24 cellular contexts compared by ENCODE assay signal in the genomic region with DNA sequence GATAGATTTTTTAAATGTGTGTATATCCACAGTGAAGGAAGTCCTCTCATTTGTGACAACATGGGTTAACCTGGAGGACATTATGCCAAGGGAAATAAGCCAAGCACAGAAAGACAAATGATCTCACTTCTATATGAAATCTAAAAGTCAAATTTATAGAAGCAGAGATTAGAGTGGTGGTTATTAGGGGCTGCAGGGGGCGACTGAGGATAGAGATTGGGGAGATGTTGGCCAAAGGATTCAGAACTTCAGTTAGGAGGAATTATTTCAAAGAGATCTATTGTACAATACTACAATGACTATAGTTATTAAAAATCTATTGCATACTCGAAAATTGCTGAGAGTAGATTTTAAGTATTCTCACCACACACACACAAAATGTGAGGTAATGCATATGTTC.
DNase-seq lines count a peak whose midpoint lies in the region; ATAC-seq, FAIRE-seq and TF ChIP-seq lines count a peak whose summit lies in the region.
"Had no signal": no experiment of that assay in that cellular context is flagged by ENCODE, and none has a peak within 500 bp of the region (broad histone marks: within the 10 kb centered on the region; RNA-seq: fewer than 3 reads in every experiment).

No MANE protein-coding gene starts in this region.

- H3K27me3 Mint-ChIP-seq in H9 (ENCODE audit: low read depth) = no peaks in the 10 kb centered on the region
- H3K27me3 Mint-ChIP-seq: dendritic cell treated with granulocyte-macrophage colony-stimulating factor and Interleukin-4, amounts not matched to agents 40 ng/mL and 50 ng/mL, for 4 days had no signal

- H3K36me3 ChIP-seq in A673 (ENCODE audit: insufficient read depth, low read length, poor library complexity, severe bottlenecking) (no peaks in the 10 kb centered on the region), H1 (ENCODE audit: control insufficient read depth in 2 of 4, insufficient read depth in 4 of 4, low read length in 3 of 4) (no peaks in the 10 kb centered on the region)
- H3K36me3 ChIP-seq: BLaER1, gastrocnemius medialis, neural progenitor cell, stomach had no signal

- H3K23ac ChIP-seq in H9 (ENCODE audit: insufficient read length, low read depth, low read length) = no peak overlapping the region
- no peak overlapping the region for H3K23ac ChIP-seq in H1 (ENCODE audit: insufficient read length)

- no peak overlapping the region for H3K4ac ChIP-seq in H9 (ENCODE audit: low read depth, low read length)
- H3K4ac ChIP-seq in H1 (replicated peaks; ENCODE audit: insufficient read length, low read depth, low read length) = no peak overlapping the region

- H2AK5ac ChIP-seq in H9 (ENCODE audit: insufficient read length, low read length) (no peak overlapping the region), H1 (ENCODE audit: low read depth, low read length) (no peak overlapping the region)

- H4K20me1 ChIP-seq in H9 (ENCODE audit: control insufficient read depth, insufficient read depth, insufficient read length) (no peaks in the 10 kb centered on the region), H1 (replicated peaks in 1 of 2; ENCODE audit: control insufficient read depth in 1 of 2, insufficient read depth in 2 of 2, low read length in 2 of 2) (no peaks in the 10 kb centered on the region)
- H4K20me1 ChIP-seq: BLaER1 had no signal

- no peak for TF ChIP-seq EP300 in H1 (IDR thresholded peaks at IDR 0.05; ENCODE audit: borderline replicate concordance in 1 of 2, low read depth in 2 of 2, low read length in 2 of 2)

- H3K4me3 ChIP-seq in A673 (ENCODE audit: low read depth, low read length, poor library complexity, severe bottlenecking) (no peak overlapping the region), H1 (ENCODE audit: extremely low read depth in 1 of 4, insufficient read depth in 2 of 4, low read depth in 3 of 4, low read length in 4 of 4) (no peak overlapping the region)
- H3K4me3 ChIP-seq: BLaER1, body of pancreas, gastrocnemius medialis, lung, neural progenitor cell, stomach had no signal

- H3K9me3 ChIP-seq in A673 (ENCODE audit: low read depth, low read length, poor library complexity, severe bottlenecking) = peaks cover 7% of the 10 kb centered on the region
- no peaks in the 10 kb centered on the region for H3K9me3 ChIP-seq in H9 (ENCODE audit: control insufficient read depth, low read depth, low read length)
- no peaks in the 10 kb centered on the region for H3K9me3 ChIP-seq in H1 (ENCODE audit: insufficient read depth in 2 of 2, low read depth in 1 of 2, low read length in 1 of 2)
- H3K9me3 ChIP-seq: BLaER1, body of pancreas, gastrocnemius medialis, stomach had no signal

- H3K56ac ChIP-seq in H9 (ENCODE audit: insufficient read length, low read depth, low read length) (no peak overlapping the region), H1 (replicated peaks; ENCODE audit: insufficient read length, low read depth, low read length) (no peak overlapping the region)

- no peak overlapping the region for H3K4me3 Mint-ChIP-seq in H9
- H3K4me3 Mint-ChIP-seq: dendritic cell treated with granulocyte-macrophage colony-stimulating factor and Interleukin-4, amounts not matched to agents 40 ng/mL and 50 ng/mL, for 4 days; neural progenitor cell had no signal

- H4K5ac ChIP-seq in H9 (ENCODE audit: insufficient read length, low read depth, low read length) = no peak overlapping the region
- no peak overlapping the region for H4K5ac ChIP-seq in H1 (ENCODE audit: insufficient read length, low read depth, low read length)

- H2BK120ac ChIP-seq in H9 (ENCODE audit: low read depth, low read length, poor library complexity, severe bottlenecking) (no peak overlapping the region), H1 (replicated peaks; ENCODE audit: low read depth, low read length) (no peak overlapping the region)

- FAIRE-seq in H1 (lab: Jason Lieb, UNC) = no peak
- FAIRE-seq: kidney, small intestine had no signal

- H3K4me1 ChIP-seq in A673 (ENCODE audit: insufficient read depth, low read length, poor library complexity, severe bottlenecking) = peaks cover 5% of the 10 kb centered on the region
- H3K4me1 ChIP-seq in H9 (ENCODE audit: insufficient read depth, low read length) = 0 out of 2 replicates have a peak, but pooled peaks cover 3% of the 10 kb centered on the region
- peaks cover 0 to 3% (median 1%) of the 10 kb centered on the region in 4 experiments; a peak in 1 of 7 replicates for H3K4me1 ChIP-seq in H1 (replicated peaks in 1 of 4; ENCODE audit: control insufficient read depth in 3 of 4, insufficient read depth in 4 of 4, low read length in 3 of 4)
- H3K4me1 ChIP-seq: BLaER1, body of pancreas, gastrocnemius medialis, neural progenitor cell, stomach had no signal

- H3K14ac ChIP-seq in H9 (ENCODE audit: insufficient read depth, low read length) (no peak overlapping the region), H1 (ENCODE audit: insufficient read length) (no peak overlapping the region)

- ATAC-seq in HG02798 (IDR thresholded peaks at IDR 0.05; ENCODE audit: poor library complexity, unreplicated experiment) = no peak
- ATAC-seq: activated CD4-positive, CD25-positive, alpha-beta regulatory T cell treated with anti-CD3 and anti-CD28 coated beads, Interleukin-2, amount 50 U/mL, for 24 hours; body of pancreas; gastrocnemius medialis had no signal

- intact Hi-C loops in A673 (cut with micrococcal nuclease; ENCODE audit: unreplicated experiment) = loop anchor here (2.0 to 10.0 kb wide), 2 partner anchors 256 to 660 kb away; a partner anchor contains a TSS

- no peaks in the 10 kb centered on the region for H3K79me2 ChIP-seq in H9 (ENCODE audit: insufficient read depth, low read length)
- H3K79me2 ChIP-seq in H1 (ENCODE audit: control insufficient read depth in 1 of 2, insufficient read depth in 2 of 2, low read length in 2 of 2) = no peaks in the 10 kb centered on the region

- no peaks in the 10 kb centered on the region for H3K9me3 Mint-ChIP-seq in H9
- H3K9me3 Mint-ChIP-seq: dendritic cell treated with granulocyte-macrophage colony-stimulating factor and Interleukin-4, amounts not matched to agents 40 ng/mL and 50 ng/mL, for 4 days; neural progenitor cell had no signal

- no peak overlapping the region for H3K27ac Mint-ChIP-seq in H9
- H3K27ac Mint-ChIP-seq: dendritic cell treated with granulocyte-macrophage colony-stimulating factor and Interleukin-4, amounts not matched to agents 40 ng/mL and 50 ng/mL, for 4 days; neural progenitor cell had no signal

- no CpG with 5 or more reads among the region's 2 CpGs for WGBS in H9 (ENCODE audit: extremely low coverage, insufficient read length, low lambda C conversion rate)
- WGBS in H1 (ENCODE audit: extremely low coverage in 1 of 2, insufficient coverage in 1 of 2, insufficient read length in 1 of 2, insufficient replicate concordance in 2 of 2, low coverage in 1 of 2, low lambda C conversion rate in 2 of 2, missing lambda C conversion rate in 1 of 2), 2 experiments = 67% methylated on average over 2 of the region's 2 CpGs; no CpG with 5 or more reads in 1 of the 2 experiments

- H2AFZ ChIP-seq in H9 (ENCODE audit: low read length) (no peak overlapping the region), H1 (ENCODE audit: low read length) (no peak overlapping the region)
- H2AFZ ChIP-seq: neural progenitor cell had no signal

- H3K27ac ChIP-seq in A673 (ENCODE audit: low read depth, low read length, poor library complexity, severe bottlenecking) = no peak overlapping the region
- no peak overlapping the region for H3K27ac ChIP-seq in H9 (ENCODE audit: insufficient read length, low read depth, low read length)
- no peak overlapping the region for H3K27ac ChIP-seq in H1 (ENCODE audit: low read depth, low read length)
- H3K27ac ChIP-seq: BLaER1, body of pancreas, gastrocnemius medialis, neural progenitor cell, RWPE1, stomach had no signal

- H3K23me2 ChIP-seq in H9 (ENCODE audit: insufficient read length, low read depth, low read length, poor library complexity, severe bottlenecking) (no peaks in the 10 kb centered on the region), H1 (ENCODE audit: low read depth, low read length) (no peaks in the 10 kb centered on the region)

- DNase-seq in A673 (ENCODE audit: low spot score) = peak; percentile 14
- DNase-seq in AG09319 (ENCODE audit: extremely low read depth, low read depth) = no peak
- no peak for DNase-seq in H9
- DNase-seq in H1 (ENCODE audit: low read depth in 1 of 2, low spot score in 2 of 2) = no peak
- DNase-seq in CD1c-positive myeloid dendritic cell (ENCODE audit: extremely low spot score) = no peak
- no peak for DNase-seq in NCI-H1048 (lab: John Stamatoyannopoulos, UW)
- DNase-seq: body of pancreas; gastrocnemius medialis; GDM1; KBM-7; kidney; NCI-H1092; NCI-H2081 treated with DMSO at 0.1 percent for 48 hours; NCI-H510A treated with DMSO at 0.1 percent for 48 hours; small intestine; stimulated activated CD4-positive, alpha-beta T cell treated with anti-CD3 and anti-CD28 coated beads, Interleukin-4, amount 100 ng/mL, for 24 hours; stomach had no signal

- H3K36me3 Mint-ChIP-seq in H9 (ENCODE audit: insufficient read depth in 1 of 3, low read depth in 3 of 3) = no peaks in the 10 kb centered on the region
- H3K36me3 Mint-ChIP-seq: neural progenitor cell had no signal

- no peak for TF ChIP-seq POLR2A in H1 (IDR thresholded peaks at IDR 0.05; ENCODE audit: control extremely low read depth in 1 of 2, low read depth in 2 of 2, low read length in 2 of 2)

- H4K91ac ChIP-seq in H9 (ENCODE audit: insufficient read length, low read depth, low read length) (no peak overlapping the region), H1 (replicated peaks; ENCODE audit: insufficient read length, low read length) (no peak overlapping the region)

- CTCF ChIA-PET in A673 (lab: Charles Lee) = no interaction called here
- CTCF ChIA-PET in H1 (lab: Charles Lee; ENCODE audit: partially characterized antibody) = interaction anchor here (0.6 to 1.7 kb wide), 8 partner anchors 49 to 301 kb away, joined by 3 to 8 read pairs (median 3); no protein-coding TSS in a partner anchor

- POLR2A ChIA-PET in A673 (lab: Charles Lee; ENCODE audit: low non-redundant PET) = no interaction called here
- POLR2A ChIA-PET in H1 (lab: Charles Lee; ENCODE audit: partially characterized antibody) = no interaction called here

- no peak overlapping the region for H2BK12ac ChIP-seq in H9 (ENCODE audit: insufficient read length, low read depth, low read length)
- no peak overlapping the region for H2BK12ac ChIP-seq in H1 (ENCODE audit: low read depth, low read length)

- H3K18ac ChIP-seq in H9 (ENCODE audit: insufficient read length, low read depth, low read length) (no peak overlapping the region), H1 (ENCODE audit: extremely low read depth, low read length) (no peak overlapping the region)

- TF ChIP-seq CTCF in A673 (conservative IDR thresholded peaks at IDR 0.05; ENCODE audit: low read depth, low read length) (peak; percentile 35; the same call in 1 of the 2 replicates), AG09319 (IDR thresholded peaks at IDR 0.05; ENCODE audit: low read depth, low read length) (peak; percentile 18), H9 (conservative IDR thresholded peaks at IDR 0.05) (peak; percentile 40; the same call in 2 of the 3 replicates), H1 (IDR thresholded peaks at IDR 0.05; ENCODE audit: control extremely low read depth in 1 of 3, insufficient read depth in 1 of 3, low read depth in 1 of 3, low read length in 3 of 3) (peak in 2 of 3 experiments; percentile 15 to 21; a peak in 2 of 4 replicates)

- no TSS peak for BruUV-seq in A673 (replicated peaks; lab: Mats Ljungman, UMichigan)

- H2BK5ac ChIP-seq in H9 (ENCODE audit: insufficient read length, low read length) (no peak overlapping the region), H1 (ENCODE audit: low read depth, low read length) (no peak overlapping the region)

- H3K27me3 ChIP-seq in A673 (replicated peaks; ENCODE audit: insufficient read depth, low read depth, low read length, poor library complexity) = no peaks in the 10 kb centered on the region
- H3K27me3 ChIP-seq in H9 (ENCODE audit: insufficient read depth, low read length) = no peaks in the 10 kb centered on the region
- H3K27me3 ChIP-seq in H1 (replicated peaks in 1 of 4; ENCODE audit: control insufficient read depth in 3 of 4, extremely low read depth in 1 of 4, insufficient read depth in 3 of 4, low read length in 3 of 4) = no peaks in the 10 kb centered on the region
- H3K27me3 ChIP-seq: BLaER1, body of pancreas, gastrocnemius medialis, neural progenitor cell, stomach had no signal

- H3K79me1 ChIP-seq in H9 (ENCODE audit: insufficient read depth, low read depth, low read length, poor library complexity, severe bottlenecking) (no peaks in the 10 kb centered on the region), H1 (ENCODE audit: low read depth, low read length) (no peaks in the 10 kb centered on the region)

- H2BK15ac ChIP-seq in H9 (ENCODE audit: low read depth, low read length) (no peak overlapping the region), H1 (ENCODE audit: low read length) (no peak overlapping the region)

- H4K8ac ChIP-seq in H9 (replicated peaks; ENCODE audit: insufficient read length, low read depth, low read length) (no peak overlapping the region), H1 (ENCODE audit: extremely low read depth, insufficient read depth, low read length) (no peak overlapping the region)

- no peak overlapping the region for H3K9ac ChIP-seq in H9 (ENCODE audit: extremely low read depth, insufficient read length, low read length)
- no peak overlapping the region for H3K9ac ChIP-seq in H1 (replicated peaks in 1 of 4; ENCODE audit: extremely low read depth in 1 of 4, low read depth in 3 of 4, low read length in 3 of 4)
- H3K9ac ChIP-seq: BLaER1, neural progenitor cell had no signal

- H3T11ph ChIP-seq in H9 (ENCODE audit: low read length) = no peak overlapping the region

- H3K4me2 ChIP-seq in H9 (ENCODE audit: insufficient read depth, insufficient read length, low read length) (no peak overlapping the region), H1 (ENCODE audit: insufficient read depth in 1 of 2, low read depth in 2 of 2, low read length in 2 of 2) (no peak overlapping the region)
- H3K4me2 ChIP-seq: BLaER1, neural progenitor cell had no signal

- peak; percentile 56 to 64 for TF ChIP-seq RAD21 in H1 (IDR thresholded peaks at IDR 0.05 in 1 of 2, conservative IDR thresholded peaks at IDR 0.05 in 1 of 2; ENCODE audit: low read depth in 2 of 2, low read length in 2 of 2)

- H3K4me1 Mint-ChIP-seq in H9 = no peaks in the 10 kb centered on the region; a peak in 3 of 4 replicates
- H3K4me1 Mint-ChIP-seq: neural progenitor cell had no signal

- H2BK20ac ChIP-seq in H9 (ENCODE audit: low read depth, low read length, poor library complexity, severe bottlenecking) (no peak overlapping the region), H1 (ENCODE audit: low read length) (no peak overlapping the region)
